In the genomic region with DNA sequence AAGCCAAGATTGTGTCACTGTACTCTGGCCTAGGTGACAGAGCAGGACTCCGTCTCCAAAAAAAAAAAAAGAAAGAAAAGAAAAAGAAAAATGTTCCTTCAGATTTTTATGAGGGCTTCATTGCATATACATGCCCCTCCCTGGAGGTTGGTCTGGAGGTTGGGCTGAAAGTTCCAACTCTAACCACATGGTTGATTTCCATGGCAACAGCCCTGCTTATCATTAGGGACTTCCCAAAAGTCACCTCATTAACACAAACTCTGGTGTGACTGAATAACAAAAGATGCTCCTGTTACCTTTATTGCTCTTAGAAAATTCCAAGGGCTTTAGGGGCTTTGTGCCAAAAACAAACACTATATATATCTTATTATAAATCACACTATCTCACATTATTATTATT, we compare ENCODE assay signal across 12 cellular contexts.
A peak's percentile ranks its signal among the peaks of the same experiment; 100 is the strongest.
DNase-seq lines count a peak whose midpoint lies in the region; ATAC-seq and TF ChIP-seq lines count a peak whose summit lies in the region.
"Had no signal": no experiment of that assay in that cellular context is flagged by ENCODE, and none has a peak within 500 bp of the region (broad histone marks: within the 10 kb centered on the region; RNA-seq: fewer than 3 reads in every experiment).

No MANE protein-coding gene starts in this region.

- H3K9ac ChIP-seq in KMS-11, result peak overlapping the region; percentile 48

- no peak overlapping the region for H3K4me3 ChIP-seq in KMS-11 (IDR thresholded peaks at IDR 0.05; ENCODE audit: insufficient read depth, low read depth, low read length)
- H3K4me3 ChIP-seq in effector memory CD4-positive, alpha-beta T cell (ENCODE audit: insufficient read depth, low read depth, low read length, poor library complexity, severe bottlenecking), result no peak overlapping the region

- H3K4me2 ChIP-seq in KMS-11, result peak overlapping the region; percentile 85

- no peaks in the 10 kb centered on the region for H3K27me3 ChIP-seq in KMS-11 (ENCODE audit: insufficient read depth, low read depth)
- H3K27me3 ChIP-seq in effector memory CD4-positive, alpha-beta T cell (replicated peaks; ENCODE audit: control insufficient read depth, insufficient read depth, low read length, poor library complexity, severe bottlenecking), result no peaks in the 10 kb centered on the region

- H4K20me1 ChIP-seq in KMS-11 (ENCODE audit: insufficient read depth), result no peaks in the 10 kb centered on the region

- no peaks in the 10 kb centered on the region for H3K36me3 ChIP-seq in KMS-11 (ENCODE audit: insufficient read depth)
- H3K36me3 ChIP-seq in effector memory CD4-positive, alpha-beta T cell (ENCODE audit: control insufficient read depth, insufficient read depth, low read length), result no peaks in the 10 kb centered on the region

- TF ChIP-seq CTCF in KMS-11 (conservative IDR thresholded peaks at IDR 0.05; ENCODE audit: low read depth, low read length), result no peak

- no peaks in the 10 kb centered on the region for H3K9me3 ChIP-seq in effector memory CD4-positive, alpha-beta T cell (ENCODE audit: control insufficient read depth, low read length)

- peaks cover 42% of the 10 kb centered on the region for H3K4me1 ChIP-seq in KMS-11 (ENCODE audit: low read depth, poor library complexity, severe bottlenecking)
- H3K4me1 ChIP-seq in effector memory CD4-positive, alpha-beta T cell (ENCODE audit: control insufficient read depth, insufficient read depth, low read length, poor library complexity, severe bottlenecking), result no peaks in the 10 kb centered on the region

- ATAC-seq in GM18873 (IDR thresholded peaks at IDR 0.05; ENCODE audit: low FRiP score, unreplicated experiment) (peak; percentile 99), HG02588 (IDR thresholded peaks at IDR 0.05; ENCODE audit: unreplicated experiment) (peak; percentile 97)

- H2AFZ ChIP-seq in KMS-11 (ENCODE audit: low read depth), result peak overlapping the region; percentile 51

- no peaks in the 10 kb centered on the region for H3K79me2 ChIP-seq in KMS-11 (ENCODE audit: insufficient read depth, low read depth)

- peak; percentile 68 for DNase-seq in CD1c-positive myeloid dendritic cell (ENCODE audit: extremely low spot score)
- no peak for DNase-seq in NCI-H2107 treated with DMSO at 0.1 percent for 48 hours (lab: John Stamatoyannopoulos, UW; ENCODE audit: unreplicated experiment)
- no peak for DNase-seq in effector memory CD4-positive, alpha-beta T cell
- no peak for DNase-seq in NCI-H510A treated with DMSO at 0.1 percent for 48 hours (lab: John Stamatoyannopoulos, UW)
- DNase-seq in middle frontal gyrus (ENCODE audit: extremely low spot score, low spot score), result no peak
- DNase-seq: aorta, C1 segment of cervical spinal cord, naive B cell, NCI-H2227 treated with DMSO at 0.1 percent for 48 hours had no signal

- H3K27ac ChIP-seq in KMS-11, result peak overlapping the region; percentile 92
- H3K27ac ChIP-seq in effector memory CD4-positive, alpha-beta T cell (ENCODE audit: insufficient read depth, low read length, poor library complexity, severe bottlenecking), result no peak overlapping the region
